9 cellular contexts compared by ENCODE assay signal in the genomic region with DNA sequence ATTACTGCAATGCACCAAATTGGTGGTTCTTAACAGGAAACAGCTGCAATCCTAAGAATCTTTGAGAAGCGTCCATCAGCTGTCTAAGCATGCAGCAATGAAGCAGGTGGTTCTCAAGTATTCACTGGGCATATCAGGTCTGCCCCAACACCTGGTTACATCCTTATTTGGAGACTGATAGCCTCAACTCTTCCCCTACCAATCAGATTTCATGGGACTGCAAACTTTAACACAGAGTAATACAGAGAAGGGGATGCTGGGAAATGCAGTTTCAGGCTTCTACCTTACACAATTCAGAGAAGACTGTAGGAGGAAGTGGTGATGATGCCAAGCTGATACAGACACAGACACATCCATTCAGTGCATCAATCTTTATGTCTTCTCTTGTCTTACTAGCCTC.
DNase-seq lines count a peak whose midpoint lies in the region; ATAC-seq and TF ChIP-seq lines count a peak whose summit lies in the region.
"Had no signal": no experiment of that assay in that cellular context is flagged by ENCODE, and none has a peak within 500 bp of the region (broad histone marks: within the 10 kb centered on the region; RNA-seq: fewer than 3 reads in every experiment).

No MANE protein-coding gene starts in this region.

- no peak for DNase-seq in CD8-positive, alpha-beta T cell
- DNase-seq in T-cell (no peak), NCI-H1105 (lab: John Stamatoyannopoulos, UW) (no peak), NCI-H146 (lab: John Stamatoyannopoulos, UW) (no peak), NCI-H2107 treated with DMSO at 0.1 percent for 48 hours (lab: John Stamatoyannopoulos, UW; ENCODE audit: unreplicated experiment) (no peak), PC-9 (no peak)
- DNase-seq: activated CD4-positive, alpha-beta T cell treated with anti-CD3 and anti-CD28 coated beads for 4 hours had no signal

- H3K4me2 ChIP-seq in PC-9: no peak overlapping the region

- H3K4me3 ChIP-seq in CD8-positive, alpha-beta T cell (ENCODE audit: low read depth, low read length): no peak overlapping the region
- no peak overlapping the region for H3K4me3 ChIP-seq in PC-9

- peaks cover 11% of the 10 kb centered on the region for H3K4me1 Mint-ChIP-seq in CD8-positive, alpha-beta T cell (ENCODE audit: low read depth)
- H3K4me1 Mint-ChIP-seq in T-cell: peaks cover 9 to 13% (median 11%) of the 10 kb centered on the region in 3 donors

- H3K36me3 ChIP-seq in CD8-positive, alpha-beta T cell (ENCODE audit: insufficient read depth, low read length): no peaks in the 10 kb centered on the region
- no peaks in the 10 kb centered on the region for H3K36me3 ChIP-seq in PC-9 (ENCODE audit: low read depth)

- H3K79me2 ChIP-seq in PC-9 (ENCODE audit: low read depth): no peaks in the 10 kb centered on the region

- POLR2A ChIA-PET in CD8-positive, alpha-beta T cell (lab: Charles Lee): no interaction called here
- POLR2A ChIA-PET in T-cell (lab: Charles Lee) (no interaction called here), PC-9 (lab: Charles Lee; ENCODE audit: unreplicated experiment) (no interaction called here)

- ATAC-seq in CD8-positive, alpha-beta T cell: peak; percentile 50
- ATAC-seq in GM19328 (IDR thresholded peaks at IDR 0.05; ENCODE audit: unreplicated experiment): peak; percentile 43
- peak; percentile 36 for ATAC-seq in HG03378 (IDR thresholded peaks at IDR 0.05; ENCODE audit: unreplicated experiment)
- peak; percentile 35 to 73 (median 48) for ATAC-seq in T-cell (replicated peaks in 1 of 4)

- H3F3A ChIP-seq in PC-9 (ENCODE audit: insufficient read depth, low read depth): peaks cover 7% of the 10 kb centered on the region

- H3K27me3 ChIP-seq in CD8-positive, alpha-beta T cell (ENCODE audit: insufficient read depth, low read length): no peaks in the 10 kb centered on the region
- no peaks in the 10 kb centered on the region for H3K27me3 ChIP-seq in PC-9 (ENCODE audit: insufficient read depth, low read depth)

- intact Hi-C loops in CD8-positive, alpha-beta T cell (cut with DNase I, micrococcal nuclease): no loop called here
- intact Hi-C loops in PC-9 (cut with micrococcal nuclease; ENCODE audit: unreplicated experiment): no loop called here

- no peak overlapping the region for H3K27ac ChIP-seq in CD8-positive, alpha-beta T cell (ENCODE audit: low read depth, low read length)
- H3K27ac ChIP-seq in PC-9: no peak overlapping the region

- CTCF ChIA-PET in CD8-positive, alpha-beta T cell (lab: Charles Lee): interaction anchor here (0.7 kb wide), 1 partner anchor 598 kb away, joined by 3 read pairs; no protein-coding TSS in a partner anchor
- CTCF ChIA-PET in T-cell (lab: Charles Lee) (interaction anchor here in 1 of 2 donors (0.7 kb wide), 1 partner anchor 448 kb away, joined by 3 read pairs; no protein-coding TSS in a partner anchor), PC-9 (lab: Charles Lee) (no interaction called here)

- BruUV-seq in PC-9 (replicated peaks; lab: Mats Ljungman, UMichigan): no TSS peak

- H3K27me3 Mint-ChIP-seq in CD8-positive, alpha-beta T cell (ENCODE audit: low read depth): peaks cover 6% of the 10 kb centered on the region
- H3K27me3 Mint-ChIP-seq in T-cell: peaks cover 4 to 6% of the 10 kb centered on the region in 2 donors

- no peaks in the 10 kb centered on the region for H3K4me1 ChIP-seq in CD8-positive, alpha-beta T cell (ENCODE audit: insufficient read depth, low read length)
- H3K4me1 ChIP-seq in PC-9 (replicated peaks; ENCODE audit: insufficient read depth): peaks cover 22% of the 10 kb centered on the region

- no peak overlapping the region for H3K27ac Mint-ChIP-seq in CD8-positive, alpha-beta T cell
- no peak overlapping the region for H3K27ac Mint-ChIP-seq in T-cell

- TF ChIP-seq CTCF in CD8-positive, alpha-beta T cell (IDR thresholded peaks at IDR 0.05): no peak
- no peak for TF ChIP-seq CTCF in PC-9 (conservative IDR thresholded peaks at IDR 0.05)

- no peaks in the 10 kb centered on the region for H3K9me3 ChIP-seq in CD8-positive, alpha-beta T cell (ENCODE audit: low read length)
- peaks cover 4% of the 10 kb centered on the region; the same call in 1 of the 2 replicates for H3K9me3 ChIP-seq in PC-9 (ENCODE audit: insufficient read depth, low read depth)

- H4K20me1 ChIP-seq in PC-9 (ENCODE audit: insufficient read depth): no peaks in the 10 kb centered on the region

- H2AFZ ChIP-seq in PC-9: no peak overlapping the region

- no peak overlapping the region for H3K4me3 Mint-ChIP-seq in CD8-positive, alpha-beta T cell
- no peak overlapping the region for H3K4me3 Mint-ChIP-seq in T-cell

- H3K36me3 Mint-ChIP-seq in CD8-positive, alpha-beta T cell: no peaks in the 10 kb centered on the region
- H3K36me3 Mint-ChIP-seq in T-cell: peaks cover 4% of the 10 kb centered on the region

- no peaks in the 10 kb centered on the region for H3K9me2 ChIP-seq in PC-9 (ENCODE audit: insufficient read depth)

- peaks cover 5% of the 10 kb centered on the region for H3K9me3 Mint-ChIP-seq in CD8-positive, alpha-beta T cell
- H3K9me3 Mint-ChIP-seq in T-cell: peaks cover 5 to 6% (median 5%) of the 10 kb centered on the region in 3 donors
